Comparison of ENCODE assay signal across 25 cellular contexts in genomic region chr19:45908956-45909355, GRCh38. TPM values are rescaled to one million over a fixed set of nuclear protein-coding genes. Genes with fewer than 3 reads are reported as not detected.
DNase-seq lines count a peak whose midpoint lies in the region; ATAC-seq and TF ChIP-seq lines count a peak whose summit lies in the region.
"Had no signal": no experiment of that assay in that cellular context is flagged by ENCODE, and none has a peak within 500 bp of the region (broad histone marks: within the 10 kb centered on the region; RNA-seq: fewer than 3 reads in every experiment).

No MANE protein-coding gene starts in this region.

- no peak overlapping the region for H3K27ac ChIP-seq in HEK293 (ENCODE audit: extremely low read depth, low read depth, low read length)
- H3K27ac ChIP-seq: epithelial cell of prostate, foreskin keratinocyte, left lung, suprapubic skin, uterus, VCaP had no signal

- no peaks in the 10 kb centered on the region for H3K36me3 ChIP-seq in HEK293 (ENCODE audit: control insufficient read depth in 2 of 2, insufficient read depth in 1 of 2, low read length in 2 of 2)
- H3K36me3 ChIP-seq: left lung, suprapubic skin, uterus had no signal

- H3K4me3 ChIP-seq in HEK293 (ENCODE audit: low read depth, low read length) (no peak overlapping the region), fibroblast of mammary gland (ENCODE audit: control insufficient read depth, low read depth, low read length) (no peak overlapping the region)
- H3K4me3 ChIP-seq: left lung, suprapubic skin, uterus had no signal

- DNase-seq in Daoy (ENCODE audit: low read depth) (peak; percentile 64), fibroblast of mammary gland (ENCODE audit: low read depth) (peak; percentile 70), HK-2 (ENCODE audit: unreplicated experiment) (no peak)
- DNase-seq: activated CD4-positive, alpha-beta T cell treated with anti-CD3 and anti-CD28 coated beads, Interleukin-2, amount 50 U/mL, for 1 hour; activated naive CD8-positive, alpha-beta T cell treated with anti-CD3 and anti-CD28 coated beads, Interleukin-2, amount 10 ng/mL, durations not matched to agents 7 days and 5 days; cerebellar nuclear complex; foreskin keratinocyte; GDM1; left lung; NCI-H1694 treated with DMSO at 0.1 percent for 48 hours; NCI-H2171 treated with DMSO at 0.1 percent for 48 hours; NCI-H524 treated with DMSO at 0.1 percent for 48 hours; uterus had no signal

- 0 out of 2 replicates have a peak, but pooled peaks have one; percentile 26 for TF ChIP-seq CTCF in HEK293 (tag by site-specific recombination; IDR thresholded peaks at IDR 0.05)
- TF ChIP-seq CTCF in fibroblast of mammary gland (conservative IDR thresholded peaks at IDR 0.05; ENCODE audit: control insufficient read depth, insufficient read depth, low read depth, low read length) = peak; percentile 51

- POLR2A ChIA-PET in HEK293 (lab: Yijun Ruan, JAX) = interaction anchor here (0.7 kb wide), 1 partner anchor 46 kb away, joined by 3 read pairs; no protein-coding TSS in a partner anchor

- H3K4me1 ChIP-seq in HEK293 (ENCODE audit: control insufficient read depth, insufficient read depth, low read length) = no peaks in the 10 kb centered on the region
- H3K4me1 ChIP-seq: foreskin keratinocyte, left lung, suprapubic skin, uterus had no signal

- CTCF ChIA-PET in HEK293 (lab: Yijun Ruan, JAX) = interaction anchor here (1.2 to 1.6 kb wide), 2 partner anchors 9 to 91 kb away, joined by 3 to 4 read pairs; no protein-coding TSS in a partner anchor

- no peak for ATAC-seq in GM21447 (IDR thresholded peaks at IDR 0.05; ENCODE audit: unreplicated experiment)
- ATAC-seq in GM19023 (IDR thresholded peaks at IDR 0.05; ENCODE audit: unreplicated experiment) = no peak
- ATAC-seq: foreskin keratinocyte, HCT116, left lung, SK-N-SH treated with all-trans-retinoic acid at 6 μM for 48 hours had no signal

- no peaks in the 10 kb centered on the region for H3K9me3 ChIP-seq in HEK293 (ENCODE audit: control insufficient read depth, insufficient read depth, low read depth, low read length)
- H3K9me3 ChIP-seq: left lung, suprapubic skin, uterus had no signal

TF ChIP-seq in HEK293, 187 proteins besides CTCF, POLR2A, EP300 and RAD21:
- TF ChIP-seq ZFHX2 (tag by site-specific recombination; conservative IDR thresholded peaks at IDR 0.05) (peak; percentile 44; the same call in 1 of the 2 replicates), ZNF560 (tag by site-specific recombination; IDR thresholded peaks at IDR 0.05; ENCODE audit: borderline replicate concordance) (no peak)

RNA-seq across cellular contexts. Expression of gene NANOS2, which starts 5.6 kb away (rescaled TPM):
- total RNA-seq in Daoy (2014; rRNA removed; shearing (Covaris generic)) = not detected in 2 replicates
- total RNA-seq: activated naive CD8-positive, alpha-beta T cell treated with anti-CD3 and anti-CD28 coated beads, Interleukin-2, amount 10 ng/mL, durations not matched to agents 7 days and 5 days; activated T-helper 2 cell treated with anti-CD3 and anti-CD28 coated beads, Interferon-gamma antibody, Interleukin-2, Interleukin-4, amounts not matched to agents 10 μg/mL and 5 μg/mL and 100 μg/mL, durations not matched to agents 14 hours and 24 hours and 36 hours; foreskin keratinocyte; left lung; mononuclear cell; posterior vena cava; suprapubic skin; T-helper 2 cell treated with Interferon-gamma antibody and Interleukin-4, amounts not matched to agents 100 ng/mL and 5 ng/mL, for 36 hours; uterus had no signal

RNA-seq across cellular contexts. Expression of gene MYPOP, which starts 6.5 kb away (rescaled TPM):
- 0.09 and 2.5 TPM in 2 replicates for total RNA-seq in Daoy (2014; rRNA removed; shearing (Covaris generic))

RNA-seq across cellular contexts. Expression of gene IRF2BP1, which starts 23.0 kb away (rescaled TPM):
- 52.9 and 60.1 TPM in 2 replicates for total RNA-seq in Daoy (2014; rRNA removed; shearing (Covaris generic))

RNA-seq across cellular contexts. Expression of gene FOXA3, which starts 44.8 kb away (rescaled TPM):
- total RNA-seq in Daoy (2014; rRNA removed; shearing (Covaris generic)) = 2.1 and 2.6 TPM in 2 replicates
- total RNA-seq: activated naive CD8-positive, alpha-beta T cell treated with anti-CD3 and anti-CD28 coated beads, Interleukin-2, amount 10 ng/mL, durations not matched to agents 7 days and 5 days; mononuclear cell; posterior vena cava; T-helper 2 cell treated with Interferon-gamma antibody and Interleukin-4, amounts not matched to agents 100 ng/mL and 5 ng/mL, for 36 hours; uterus had no signal

RNA-seq across cellular contexts. Expression of gene SYMPK, which starts 46.0 kb away (rescaled TPM):
- total RNA-seq in Daoy (2014; rRNA removed; shearing (Covaris generic)) = 33.0 and 55.8 TPM in 2 replicates
